17 cellular contexts compared by ENCODE assay signal in the genomic region with DNA sequence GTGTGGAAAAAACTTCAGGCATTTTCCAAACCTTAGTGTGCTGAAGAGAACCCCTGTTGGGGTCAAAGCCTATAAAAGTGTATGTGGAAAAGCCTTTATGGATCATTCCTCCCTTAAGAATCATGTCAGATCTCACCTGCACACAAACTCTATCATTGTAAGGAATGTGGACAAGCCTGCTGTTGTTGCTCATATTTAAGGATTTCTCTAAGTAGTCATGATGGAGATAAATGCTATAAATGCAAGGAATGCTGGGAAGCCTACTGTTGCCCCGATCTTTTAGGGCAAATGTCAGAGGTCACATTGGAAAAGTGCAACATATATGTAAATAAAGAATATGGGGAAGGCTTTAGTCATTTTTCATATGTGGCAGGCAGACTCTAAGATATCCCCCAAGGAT.
A peak's percentile ranks its signal among the peaks of the same experiment; 100 is the strongest.
DNase-seq lines count a peak whose midpoint lies in the region; TF ChIP-seq lines count a peak whose summit lies in the region.
"Had no signal": no experiment of that assay in that cellular context is flagged by ENCODE, and none has a peak within 500 bp of the region (broad histone marks: within the 10 kb centered on the region; RNA-seq: fewer than 3 reads in every experiment).

No MANE protein-coding gene starts in this region.

- no peaks in the 10 kb centered on the region for H3K79me2 ChIP-seq in GM23248 (ENCODE audit: insufficient read depth)
- no peaks in the 10 kb centered on the region for H3K79me2 ChIP-seq in smooth muscle cell (ENCODE audit: low read depth)

- no peaks in the 10 kb centered on the region for H3F3A ChIP-seq in GM23248 (ENCODE audit: insufficient read depth)
- H3F3A ChIP-seq in smooth muscle cell (ENCODE audit: low read depth), result no peaks in the 10 kb centered on the region

- H3K9ac ChIP-seq in GM23248 (no peak overlapping the region), smooth muscle cell (ENCODE audit: low read depth) (no peak overlapping the region)
- H3K9ac ChIP-seq: BLaER1 treated with 17β-estradiol and CSF1 and Interleukin-3, amounts not matched to agents 10 nM and 100 nM had no signal

- DNase-seq in GM23248, result no peak
- DNase-seq in osteocyte (ENCODE audit: extremely low spot score, unreplicated experiment), result no peak
- DNase-seq in smooth muscle cell (lab: John Stamatoyannopoulos, UW; ENCODE audit: unreplicated experiment), result no peak
- no peak for DNase-seq in NCI-H2107 treated with DMSO at 0.1 percent for 48 hours (lab: John Stamatoyannopoulos, UW; ENCODE audit: unreplicated experiment)
- DNase-seq in activated CD4-positive, CD25-positive, alpha-beta regulatory T cell treated with anti-CD3 and anti-CD28 coated beads, Interleukin-2, amount 50 U/mL, for 72 hours, result no peak
- DNase-seq: AML-193; Caco-2; Calu3; CD4-positive, alpha-beta T cell; CD8-positive, alpha-beta T cell; DMS79 treated with DMSO at 0.1 percent for 48 hours; GF-D8 had no signal

- TF ChIP-seq CTCF in osteocyte (IDR thresholded peaks at IDR 0.05) (no peak), smooth muscle cell (IDR thresholded peaks at IDR 0.05; ENCODE audit: borderline replicate concordance, insufficient read depth, poor library complexity, severe bottlenecking) (no peak)

- peaks cover 30% of the 10 kb centered on the region for H3K27me3 Mint-ChIP-seq in osteocyte (ENCODE audit: unreplicated experiment)
- H3K27me3 Mint-ChIP-seq: CD4-positive, alpha-beta T cell had no signal

- peak overlapping the region; percentile 5 for H3K27ac Mint-ChIP-seq in osteocyte (ENCODE audit: unreplicated experiment)
- H3K27ac Mint-ChIP-seq: B cell; CD4-positive, alpha-beta T cell; CD8-positive, alpha-beta T cell had no signal

- no peaks in the 10 kb centered on the region for H3K9me2 ChIP-seq in GM23248 (ENCODE audit: insufficient read depth)

- peak overlapping the region; percentile 9 for H3K4me2 ChIP-seq in GM23248 (ENCODE audit: unreplicated experiment)
- H3K4me2 ChIP-seq in smooth muscle cell, result peak overlapping the region; percentile 28
- H3K4me2 ChIP-seq: A549; BLaER1 treated with 17β-estradiol and CSF1 and Interleukin-3, amounts not matched to agents 10 nM and 100 nM had no signal

- H3K4me1 Mint-ChIP-seq in osteocyte (ENCODE audit: unreplicated experiment), result peaks cover 4% of the 10 kb centered on the region
- H3K4me1 Mint-ChIP-seq: B cell had no signal

- H3K36me3 ChIP-seq in GM23248 (ENCODE audit: low read depth) (no peaks in the 10 kb centered on the region), smooth muscle cell (ENCODE audit: low read depth) (no peaks in the 10 kb centered on the region)
- H3K36me3 ChIP-seq: BLaER1 treated with 17β-estradiol and CSF1 and Interleukin-3, amounts not matched to agents 10 nM and 100 nM had no signal

- H2AFZ ChIP-seq in GM23248 (no peak overlapping the region), smooth muscle cell (ENCODE audit: low read depth) (no peak overlapping the region)

- no peak overlapping the region for H3K4me3 Mint-ChIP-seq in osteocyte (ENCODE audit: unreplicated experiment)
- H3K4me3 Mint-ChIP-seq: B cell; CD4-positive, alpha-beta T cell; CD8-positive, alpha-beta T cell had no signal

- H3K9me3 ChIP-seq in GM23248 (ENCODE audit: low read depth), result no peaks in the 10 kb centered on the region
- no peaks in the 10 kb centered on the region for H3K9me3 ChIP-seq in smooth muscle cell (replicated peaks; ENCODE audit: low read depth)
- H3K9me3 ChIP-seq: A549, Caco-2 had no signal

- no peaks in the 10 kb centered on the region for H3K36me3 Mint-ChIP-seq in osteocyte (ENCODE audit: unreplicated experiment)
- H3K36me3 Mint-ChIP-seq: CD8-positive, alpha-beta T cell had no signal

- in situ Hi-C loops in GM23248 (cut with MboI), result no loop called here

- H3K4me1 ChIP-seq in GM23248 (ENCODE audit: insufficient read depth) (0 out of 2 replicates have a peak, but pooled peaks cover 5% of the 10 kb centered on the region), smooth muscle cell (ENCODE audit: low read depth) (no peaks in the 10 kb centered on the region)
- H3K4me1 ChIP-seq: A549; BLaER1 treated with 17β-estradiol and CSF1 and Interleukin-3, amounts not matched to agents 10 nM and 100 nM had no signal

- H3K4me3 ChIP-seq in GM23248 (no peak overlapping the region), smooth muscle cell (no peak overlapping the region)
- H3K4me3 ChIP-seq: A549; BLaER1 treated with 17β-estradiol and CSF1 and Interleukin-3, amounts not matched to agents 10 nM and 100 nM had no signal

- H3K9me3 Mint-ChIP-seq in osteocyte (ENCODE audit: unreplicated experiment), result peaks cover 6% of the 10 kb centered on the region
- H3K9me3 Mint-ChIP-seq: CD4-positive, alpha-beta T cell; CD8-positive, alpha-beta T cell had no signal

- H4K20me1 ChIP-seq in GM23248 (ENCODE audit: insufficient read depth) (no peaks in the 10 kb centered on the region), smooth muscle cell (ENCODE audit: low read depth) (no peaks in the 10 kb centered on the region)
- H4K20me1 ChIP-seq: BLaER1 treated with 17β-estradiol and CSF1 and Interleukin-3, amounts not matched to agents 10 nM and 100 nM had no signal

- H3K27me3 ChIP-seq in GM23248 (replicated peaks; ENCODE audit: insufficient read depth), result peaks cover 20% of the 10 kb centered on the region; the same call in 1 of the 2 replicates
- peaks cover 9% of the 10 kb centered on the region for H3K27me3 ChIP-seq in smooth muscle cell (ENCODE audit: low read depth)
- H3K27me3 ChIP-seq: BLaER1 treated with 17β-estradiol and CSF1 and Interleukin-3, amounts not matched to agents 10 nM and 100 nM had no signal

- 67% methylated on average over 1 of the region's 1 CpG for WGBS in GM23248 (ENCODE audit: low coverage in 1 of 2, low lambda C conversion rate in 2 of 2, missing lambda C conversion rate in 2 of 2), 2 experiments
- WGBS in smooth muscle cell (ENCODE audit: low lambda C conversion rate), result 74% methylated on average over 1 of the region's 1 CpG

- no peak overlapping the region for H3K27ac ChIP-seq in GM23248
- no peak overlapping the region for H3K27ac ChIP-seq in smooth muscle cell (ENCODE audit: low read depth)
- H3K27ac ChIP-seq: 22Rv1; A549; BLaER1 treated with 17β-estradiol and CSF1 and Interleukin-3, amounts not matched to agents 10 nM and 100 nM; C4-2B had no signal
